18 cellular contexts compared by ENCODE assay signal in genomic region chr3:105800320-105800719, GRCh38.
DNase-seq lines count a peak whose midpoint lies in the region; ATAC-seq, FAIRE-seq and TF ChIP-seq lines count a peak whose summit lies in the region.
"Had no signal": no experiment of that assay in that cellular context is flagged by ENCODE, and none has a peak within 500 bp of the region (broad histone marks: within the 10 kb centered on the region; RNA-seq: fewer than 3 reads in every experiment).

No MANE protein-coding gene starts in this region.

- H3K27me3 Mint-ChIP-seq in CD4-positive, alpha-beta T cell: no peaks in the 10 kb centered on the region

- FAIRE-seq in GM12892 (lab: Jason Lieb, UNC): peak; percentile 51

- in situ Hi-C loops in SK-MEL-5 (cut with HindIII; ENCODE audit: low pct_unique_long_range_greater_than_20kb, low sequenced_read_pairs) (no loop called here), HAP-1 (cut with MboI; ENCODE audit: low sequenced_read_pairs) (no loop called here)

- intact Hi-C loops in CD4-positive, alpha-beta T cell (cut with DNase I, micrococcal nuclease): no loop called here

- no peak for TF ChIP-seq CTCF in CD4-positive, alpha-beta T cell (IDR thresholded peaks at IDR 0.05)

- H3K36me3 ChIP-seq in HAP-1 (replicated peaks): no peaks in the 10 kb centered on the region
- H3K36me3 ChIP-seq: heart right ventricle, suprapubic skin had no signal

- peak overlapping the region; percentile 6 for H3K27ac Mint-ChIP-seq in CD4-positive, alpha-beta T cell

- peaks cover 3% of the 10 kb centered on the region for H3K4me1 ChIP-seq in HAP-1

- H3K27ac ChIP-seq in CD4-positive, alpha-beta T cell (ENCODE audit: low read depth, low read length): no peak overlapping the region
- H3K27ac ChIP-seq: suprapubic skin had no signal

- CTCF ChIA-PET in CD4-positive, alpha-beta T cell (lab: Charles Lee): no interaction called here

- no peak overlapping the region for H3K4me3 Mint-ChIP-seq in CD4-positive, alpha-beta T cell
- H3K4me3 Mint-ChIP-seq: nephron had no signal

- peaks cover 29% of the 10 kb centered on the region for H3K36me3 Mint-ChIP-seq in CD4-positive, alpha-beta T cell (ENCODE audit: low read depth)

- ATAC-seq in CD4-positive, alpha-beta T cell (ENCODE audit: poor library complexity): no peak
- ATAC-seq in HG03196 (IDR thresholded peaks at IDR 0.05; ENCODE audit: unreplicated experiment): no peak

- H3K9me3 ChIP-seq in CD4-positive, alpha-beta T cell (ENCODE audit: control insufficient read depth, low read length): no peaks in the 10 kb centered on the region
- H3K9me3 ChIP-seq in HAP-1: no peaks in the 10 kb centered on the region
- H3K9me3 ChIP-seq: suprapubic skin had no signal

- peaks cover 86% of the 10 kb centered on the region for H3K4me1 Mint-ChIP-seq in CD4-positive, alpha-beta T cell (ENCODE audit: low read depth)

- H3K4me3 ChIP-seq in HAP-1: no peak overlapping the region
- H3K4me3 ChIP-seq: heart right ventricle, suprapubic skin had no signal

- no peak for DNase-seq in CD4-positive, alpha-beta T cell
- DNase-seq in GM12892 (ENCODE audit: insufficient read length): no peak
- peak; percentile 49 for DNase-seq in SK-MEL-5 (ENCODE audit: low read depth, low spot score)
- peak; percentile 2 to 35 for DNase-seq in erythroblast (lab: John Stamatoyannopoulos, UW)
- DNase-seq in HAP-1 (ENCODE audit: low spot score in 2 of 2): no peak
- no peak for DNase-seq in activated effector memory CD4-positive, alpha-beta T cell treated with Interleukin-2 at 50 U/mL for 16 hours
- DNase-seq in iPS-NIHi11 (ENCODE audit: low spot score): no peak
- DNase-seq: activated CD4-positive, alpha-beta T cell treated with anti-CD3 and anti-CD28 coated beads for 1 hour; heart right ventricle; mesenchymal stem cell; NCI-H146; NCI-H2171 treated with DMSO at 0.1 percent for 48 hours; NCI-H748 treated with DMSO at 0.1 percent for 48 hours; stimulated activated CD4-positive, alpha-beta T cell treated with anti-CD3 and anti-CD28 coated beads, Interleukin-4, amount 100 ng/mL, for 1 hour; T1000 had no signal

- no peaks in the 10 kb centered on the region for H3K27me3 ChIP-seq in CD4-positive, alpha-beta T cell (ENCODE audit: control insufficient read depth, insufficient read depth, low read length)
- H3K27me3 ChIP-seq in HAP-1 (ENCODE audit: low read depth): no peaks in the 10 kb centered on the region
- H3K27me3 ChIP-seq: heart right ventricle, suprapubic skin had no signal

- TF ChIP-seq POLR2A in GM12892 (IDR thresholded peaks at IDR 0.05; ENCODE audit: low read depth, low read length): no peak
- no peak for TF ChIP-seq POLR2A in erythroblast (IDR thresholded peaks at IDR 0.05; ENCODE audit: low read length)

- no peaks in the 10 kb centered on the region for H3K9me3 Mint-ChIP-seq in CD4-positive, alpha-beta T cell

- POLR2A ChIA-PET in CD4-positive, alpha-beta T cell (lab: Charles Lee): interaction anchor here (0.7 kb wide), 1 partner anchor 24 kb away, joined by 3 read pairs; no protein-coding TSS in a partner anchor

Comparison
In these comparisons a context has a peak if more than half of its experiments do, and no peak if none do; other contexts are left out.
1. DNase-seq: peak in SK-MEL-5 (single experiment) and erythroblast (2 of 2); none in CD4-positive, alpha-beta T cell (0 of 10), GM12892 (single experiment), HAP-1 (0 of 2), activated effector memory CD4-positive, alpha-beta T cell treated with Interleukin-2 at 50 U/mL for 16 hours (single experiment) and iPS-NIHi11 (single experiment).